Comparison of ENCODE assay signal across 14 cellular contexts in the genomic region with DNA sequence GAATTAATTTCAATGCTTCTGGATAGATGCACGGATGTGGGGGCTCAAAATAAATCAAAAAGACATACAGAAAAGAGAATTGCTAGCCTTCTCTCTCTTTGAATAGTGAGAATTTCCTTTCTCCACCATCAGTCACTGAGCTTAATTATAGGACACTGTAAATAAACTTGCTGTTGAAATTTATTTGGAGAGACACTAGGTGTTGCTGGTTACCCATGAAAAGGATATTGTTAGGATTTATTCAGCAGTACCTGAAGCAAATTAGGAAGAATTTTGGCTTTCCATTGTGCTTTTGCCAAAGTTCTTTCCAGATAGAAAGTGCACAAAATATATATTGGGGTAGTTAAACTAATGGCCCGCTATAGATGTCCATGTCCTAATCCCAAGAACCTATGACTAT.
"Had no signal": no experiment of that assay in that cellular context is flagged by ENCODE, and none has a peak within 500 bp of the region (broad histone marks: within the 10 kb centered on the region; RNA-seq: fewer than 3 reads in every experiment).

No MANE protein-coding gene starts in this region.

- DNase-seq: activated B cell treated with CpG ODN at 0.5 μM for 24 hours; activated CD4-positive, alpha-beta T cell treated with anti-CD3 and anti-CD28 coated beads, Interleukin-2, amount 10 ng/mL, durations not matched to agents 7 days and 5 days; activated CD8-positive, alpha-beta memory T cell treated with anti-CD3 and anti-CD28 coated beads for 24 hours; activated naive CD4-positive, alpha-beta T cell treated with anti-CD3 and anti-CD28 coated beads, Interleukin-2, amount 50 U/mL, for 16 hours; endodermal cell; foreskin melanocyte; heart left ventricle; islet precursor cell; left lung; mesendoderm; occipital lobe; stimulated activated CD4-positive, alpha-beta T cell treated with anti-CD3 and anti-CD28 coated beads, Interleukin-2, amount 100 ng/mL, for 48 hours; stimulated activated naive CD4-positive, alpha-beta T cell treated with Interleukin-2 at 50 U/mL for 16 hours; trophoblast cell had no signal

- H3K4me3 ChIP-seq: heart left ventricle, left lung had no signal

- H3K27ac ChIP-seq: heart left ventricle, left lung had no signal

- H3K9me3 ChIP-seq: left lung had no signal

- H3K36me3 ChIP-seq: heart left ventricle, left lung had no signal

- H3K4me1 ChIP-seq: heart left ventricle, left lung had no signal

- H3K27me3 ChIP-seq: heart left ventricle, left lung had no signal

- ATAC-seq: heart left ventricle, left lung had no signal
